15 cellular contexts compared by ENCODE assay signal in the genomic region with DNA sequence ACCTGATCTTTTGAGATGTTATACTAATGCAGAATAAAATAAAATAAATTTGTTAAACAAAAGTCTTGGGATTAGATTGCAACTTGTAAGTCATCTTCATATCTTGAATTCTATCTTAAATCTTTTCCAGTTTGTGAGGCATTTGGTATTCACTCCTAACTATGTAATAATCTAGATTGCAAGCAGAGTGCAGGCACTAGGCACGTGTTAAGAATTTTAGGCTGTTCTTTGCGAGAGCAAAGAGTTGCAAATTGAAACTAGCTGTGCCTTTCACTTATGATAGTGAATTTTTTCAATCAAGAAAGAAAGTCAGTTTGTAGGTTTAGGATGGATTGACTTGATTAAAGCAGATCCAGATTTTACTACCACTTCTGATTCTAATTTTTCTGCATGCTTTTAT.
DNase-seq lines count a peak whose midpoint lies in the region; ATAC-seq and TF ChIP-seq lines count a peak whose summit lies in the region.
"Had no signal": no experiment of that assay in that cellular context is flagged by ENCODE, and none has a peak within 500 bp of the region (broad histone marks: within the 10 kb centered on the region; RNA-seq: fewer than 3 reads in every experiment).

No MANE protein-coding gene starts in this region.

- CTCF ChIA-PET in Caco-2 (lab: Charles Lee) = no interaction called here

- no peaks in the 10 kb centered on the region for H3K4me1 Mint-ChIP-seq in Caco-2 (ENCODE audit: low read depth, unreplicated experiment)
- H3K4me1 Mint-ChIP-seq: CD8-positive, alpha-beta memory T cell had no signal

- H3K14ac ChIP-seq in mesenchymal stem cell (ENCODE audit: low read length in 2 of 2) = no peak overlapping the region

- no peak overlapping the region for H3K4me2 ChIP-seq in mesenchymal stem cell (ENCODE audit: low read length, poor library complexity, severe bottlenecking)
- H3K4me2 ChIP-seq: A549, BLaER1 had no signal

- H3K4me3 Mint-ChIP-seq in Caco-2 (ENCODE audit: unreplicated experiment) = no peak overlapping the region
- H3K4me3 Mint-ChIP-seq: CD8-positive, alpha-beta memory T cell had no signal

- no peak overlapping the region for H2BK15ac ChIP-seq in mesenchymal stem cell (ENCODE audit: low read depth, poor library complexity, severe bottlenecking)

- H2BK12ac ChIP-seq in mesenchymal stem cell (ENCODE audit: low read length in 2 of 2) = no peak overlapping the region

- peaks cover 58% of the 10 kb centered on the region for H3K4me1 ChIP-seq in adipocyte (ENCODE audit: control insufficient read depth, insufficient read depth, low read length)
- no peaks in the 10 kb centered on the region for H3K4me1 ChIP-seq in mesenchymal stem cell (ENCODE audit: control insufficient read depth, insufficient read depth, low read depth, low read length)
- no peaks in the 10 kb centered on the region for H3K4me1 ChIP-seq in Caco-2
- H3K4me1 ChIP-seq: A549, BLaER1 had no signal

- H4K8ac ChIP-seq in mesenchymal stem cell (ENCODE audit: low read length) = no peak overlapping the region

- peaks cover 9% of the 10 kb centered on the region for H3K27me3 Mint-ChIP-seq in Caco-2 (ENCODE audit: insufficient read depth, unreplicated experiment)
- H3K27me3 Mint-ChIP-seq: CD8-positive, alpha-beta memory T cell had no signal

- no peak overlapping the region for H2AK5ac ChIP-seq in mesenchymal stem cell (ENCODE audit: low read length, severe bottlenecking)

- H3K27me3 ChIP-seq in adipocyte (replicated peaks; ENCODE audit: control insufficient read depth, insufficient read depth, low read length) (no peaks in the 10 kb centered on the region), mesenchymal stem cell (ENCODE audit: control insufficient read depth in 1 of 2, insufficient read depth in 1 of 2, low read length in 2 of 2) (no peaks in the 10 kb centered on the region), Caco-2 (replicated peaks; ENCODE audit: control insufficient read depth, insufficient read depth, low read length) (no peaks in the 10 kb centered on the region)
- H3K27me3 ChIP-seq: BLaER1 had no signal

- H3K36me3 ChIP-seq in adipocyte (ENCODE audit: control insufficient read depth, insufficient read depth, low read length, severe bottlenecking) (no peaks in the 10 kb centered on the region), mesenchymal stem cell (ENCODE audit: control insufficient read depth in 1 of 2, insufficient read depth in 2 of 2, low read depth in 1 of 2, low read length in 2 of 2) (no peaks in the 10 kb centered on the region), Caco-2 (ENCODE audit: control insufficient read depth, insufficient read depth, low read length) (no peaks in the 10 kb centered on the region)
- H3K36me3 ChIP-seq: BLaER1 had no signal

- H3K4me3 ChIP-seq in adipocyte (ENCODE audit: low read length) = peak overlapping the region; percentile 63
- peak overlapping the region in 1 of 2 experiments; percentile 3 for H3K4me3 ChIP-seq in mesenchymal stem cell (ENCODE audit: insufficient read depth in 1 of 2, low read depth in 1 of 2, low read length in 2 of 2)
- H3K4me3 ChIP-seq in Caco-2 (ENCODE audit: low read depth, low read length) = no peak overlapping the region
- H3K4me3 ChIP-seq: A549, BLaER1, GM23248 had no signal

- POLR2A ChIA-PET in Caco-2 (lab: Charles Lee) = no interaction called here

- H2BK5ac ChIP-seq in mesenchymal stem cell (ENCODE audit: low read depth, low read length, poor library complexity, severe bottlenecking) = no peak overlapping the region

- no peak for TF ChIP-seq CTCF in Caco-2 (IDR thresholded peaks at IDR 0.05; ENCODE audit: insufficient read depth in 1 of 2, low read depth in 1 of 2, low read length in 1 of 2, severe bottlenecking in 1 of 2, unreplicated experiment in 1 of 2)

- H4K91ac ChIP-seq in mesenchymal stem cell (ENCODE audit: low read length) = no peak overlapping the region

- H3K27ac Mint-ChIP-seq in Caco-2 (ENCODE audit: unreplicated experiment) = no peak overlapping the region
- H3K27ac Mint-ChIP-seq: CD8-positive, alpha-beta memory T cell had no signal

- no peak for ATAC-seq in HG02884 (IDR thresholded peaks at IDR 0.05; ENCODE audit: unreplicated experiment)
- ATAC-seq: A549, HCT116 had no signal

- intact Hi-C loops in Caco-2 (cut with micrococcal nuclease; ENCODE audit: unreplicated experiment) = no loop called here

- no peak overlapping the region for H3K4ac ChIP-seq in mesenchymal stem cell (ENCODE audit: low read depth in 1 of 2, low read length in 2 of 2)

- H3K9ac ChIP-seq in adipocyte (ENCODE audit: low read length) (peak overlapping the region; percentile 82), mesenchymal stem cell (ENCODE audit: low read length) (peak overlapping the region; percentile 38)
- H3K9ac ChIP-seq: BLaER1, GM23248 had no signal

- H3K36me3 Mint-ChIP-seq in Caco-2 (ENCODE audit: insufficient read depth, unreplicated experiment) = no peaks in the 10 kb centered on the region
- H3K36me3 Mint-ChIP-seq: CD8-positive, alpha-beta memory T cell had no signal

- no peak overlapping the region for H3K18ac ChIP-seq in mesenchymal stem cell (ENCODE audit: low read depth in 1 of 2, low read length in 2 of 2)

- 100% methylated on average over 2 of the region's 2 CpGs for WGBS in mesenchymal stem cell

- DNase-seq in adipocyte (ENCODE audit: low read depth) (peak; percentile 3), fibroblast of the conjunctiva (ENCODE audit: low read depth) (peak; percentile 13), mesenchymal stem cell (no peak), Caco-2 (no peak), NCI-H1092 (lab: John Stamatoyannopoulos, UW) (no peak)
- DNase-seq: AML-193; CD8-positive, alpha-beta memory T cell; DMS53; GF-D8; GM23248; IMR-90 had no signal

- no peak overlapping the region for H2BK120ac ChIP-seq in mesenchymal stem cell (ENCODE audit: low read depth, low read length)

- H3K9me3 ChIP-seq in adipocyte (ENCODE audit: control insufficient read depth, low read length) (no peaks in the 10 kb centered on the region), mesenchymal stem cell (ENCODE audit: control insufficient read depth, low read length) (no peaks in the 10 kb centered on the region), Caco-2 (no peaks in the 10 kb centered on the region)
- H3K9me3 ChIP-seq: A549, BLaER1 had no signal

- H3K27ac ChIP-seq in mesenchymal stem cell (ENCODE audit: low read length, poor library complexity, severe bottlenecking) = no peak overlapping the region
- H3K27ac ChIP-seq: A549, BLaER1, GM23248 had no signal

- no peaks in the 10 kb centered on the region for H3K9me3 Mint-ChIP-seq in Caco-2 (ENCODE audit: unreplicated experiment)

- no peaks in the 10 kb centered on the region for H3K79me1 ChIP-seq in mesenchymal stem cell (replicated peaks; ENCODE audit: low read length, poor library complexity, severe bottlenecking)

- no TSS peak for BruUV-seq in Caco-2 (replicated peaks; lab: Mats Ljungman, UMichigan)

- no peak overlapping the region for H2AFZ ChIP-seq in mesenchymal stem cell (ENCODE audit: low read depth, low read length)
- H2AFZ ChIP-seq: GM23248 had no signal

- H3K23ac ChIP-seq in mesenchymal stem cell (ENCODE audit: low read length in 2 of 2) = no peak overlapping the region

Comparison
In these comparisons a context has a peak if more than half of its experiments do, and no peak if none do; other contexts are left out.
1. DNase-seq: peak in adipocyte (single experiment) and fibroblast of the conjunctiva (single experiment); none in mesenchymal stem cell (single experiment), Caco-2 (0 of 2) and NCI-H1092 (single experiment).